2 cellular contexts compared by ENCODE assay signal in the genomic region with DNA sequence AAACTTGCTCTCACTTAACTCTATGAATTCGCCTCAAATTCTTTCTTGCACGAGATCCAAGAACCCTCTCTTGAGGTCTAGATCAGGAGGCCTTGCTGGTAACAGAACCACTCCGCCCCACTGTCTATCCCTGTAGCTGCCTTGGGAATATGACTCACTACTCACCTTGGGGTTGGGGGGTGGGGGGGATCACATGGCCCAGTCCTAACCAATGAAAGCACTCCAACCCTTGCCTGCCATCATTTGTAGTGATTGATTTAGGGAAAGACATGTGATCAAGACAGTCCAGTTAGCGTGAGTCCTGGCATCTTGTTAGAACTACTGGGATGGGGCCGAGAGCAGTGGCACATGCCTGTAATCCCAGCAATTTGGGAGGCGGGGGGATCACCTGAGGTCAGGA.
A peak's percentile ranks its signal among the peaks of the same experiment; 100 is the strongest.
TF ChIP-seq lines count a peak whose summit lies in the region.

No MANE protein-coding gene starts in this region.

TF ChIP-seq in HepG2, 621 proteins besides CTCF, POLR2A, EP300 and RAD21:
- TF ChIP-seq ZNF335 (CRISPR knock-in tag; IDR thresholded peaks at IDR 0.05) (no peak), CREM (IDR thresholded peaks at IDR 0.05) (no peak), CREM (CRISPR knock-in tag; IDR thresholded peaks at IDR 0.05) (no peak), ZNF615 (CRISPR knock-in tag; IDR thresholded peaks at IDR 0.05; ENCODE audit: borderline replicate concordance) (no peak), FOSL2 (CRISPR knock-in tag; IDR thresholded peaks at IDR 0.05) (peak; percentile 33), SUZ12 (IDR thresholded peaks at IDR 0.05; ENCODE audit: low read depth, low read length) (no peak), NFYC (CRISPR knock-in tag; IDR thresholded peaks at IDR 0.05) (no peak)

TF ChIP-seq in WTC11, 78 proteins besides CTCF, POLR2A, EP300 and RAD21:
- TF ChIP-seq RORB (CRISPR knock-in tag; IDR thresholded peaks at IDR 0.05) = no peak
- TF ChIP-seq, protein P1, sequence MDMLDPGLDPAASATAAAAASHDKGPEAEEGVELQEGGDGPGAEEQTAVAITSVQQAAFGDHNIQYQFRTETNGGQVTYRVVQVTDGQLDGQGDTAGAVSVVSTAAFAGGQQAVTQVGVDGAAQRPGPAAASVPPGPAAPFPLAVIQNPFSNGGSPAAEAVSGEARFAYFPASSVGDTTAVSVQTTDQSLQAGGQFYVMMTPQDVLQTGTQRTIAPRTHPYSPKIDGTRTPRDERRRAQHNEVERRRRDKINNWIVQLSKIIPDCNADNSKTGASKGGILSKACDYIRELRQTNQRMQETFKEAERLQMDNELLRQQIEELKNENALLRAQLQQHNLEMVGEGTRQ (CRISPR knock-in tag; IDR thresholded peaks at IDR 0.05) = peak; percentile 68
- TF ChIP-seq, protein P2, sequence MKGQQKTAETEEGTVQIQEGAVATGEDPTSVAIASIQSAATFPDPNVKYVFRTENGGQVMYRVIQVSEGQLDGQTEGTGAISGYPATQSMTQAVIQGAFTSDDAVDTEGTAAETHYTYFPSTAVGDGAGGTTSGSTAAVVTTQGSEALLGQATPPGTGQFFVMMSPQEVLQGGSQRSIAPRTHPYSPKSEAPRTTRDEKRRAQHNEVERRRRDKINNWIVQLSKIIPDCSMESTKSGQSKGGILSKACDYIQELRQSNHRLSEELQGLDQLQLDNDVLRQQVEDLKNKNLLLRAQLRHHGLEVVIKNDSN (CRISPR knock-in tag; IDR thresholded peaks at IDR 0.05) = 0 out of 2 replicates have a peak, but pooled peaks have one; percentile 40
